In genomic region chr6:138234363-138234762, GRCh38 we compare ENCODE assay signal across 15 cellular contexts. TPM values are rescaled to one million over a fixed set of nuclear protein-coding genes. Genes with fewer than 3 reads are reported as not detected.
DNase-seq lines count a peak whose midpoint lies in the region; ATAC-seq, FAIRE-seq and TF ChIP-seq lines count a peak whose summit lies in the region.
"Had no signal": no experiment of that assay in that cellular context is flagged by ENCODE, and none has a peak within 500 bp of the region (broad histone marks: within the 10 kb centered on the region; RNA-seq: fewer than 3 reads in every experiment).

No MANE protein-coding gene starts in this region.

- H3K4me1 ChIP-seq in RWPE2 (ENCODE audit: insufficient read depth, poor library complexity, severe bottlenecking), result peaks cover 16% of the 10 kb centered on the region

- H3K9me3 ChIP-seq in RWPE2 (ENCODE audit: severe bottlenecking), result peaks cover 2% of the 10 kb centered on the region
- H3K9me3 ChIP-seq: A549 had no signal

- peak; percentile 52; the same call in 1 of the 3 replicates for ATAC-seq in RWPE2 (ENCODE audit: low read depth)
- ATAC-seq: A549 had no signal

- no peak for TF ChIP-seq CTCF in C4-2B (conservative IDR thresholded peaks at IDR 0.05)
- no peak for TF ChIP-seq CTCF in RWPE2 (IDR thresholded peaks at IDR 0.05; ENCODE audit: poor library complexity, severe bottlenecking)
- TF ChIP-seq CTCF in retinal pigment epithelial cell (conservative IDR thresholded peaks at IDR 0.05; ENCODE audit: low read depth, low read length), result no peak

- TF ChIP-seq POLR2A in GM12892 (IDR thresholded peaks at IDR 0.05; ENCODE audit: low read depth, low read length), result no peak

- H3K27me3 ChIP-seq in RWPE2 (ENCODE audit: insufficient read depth, poor library complexity, severe bottlenecking), result no peaks in the 10 kb centered on the region

- H3K36me3 ChIP-seq in RWPE2 (ENCODE audit: low read depth), result no peaks in the 10 kb centered on the region

- FAIRE-seq in GM12892 (lab: Jason Lieb, UNC), result no peak
- FAIRE-seq: A549, H54 had no signal

- no peak overlapping the region for H3K4me3 ChIP-seq in RWPE2 (ENCODE audit: severe bottlenecking)
- no peak overlapping the region for H3K4me3 ChIP-seq in retinal pigment epithelial cell (ENCODE audit: low read length)
- H3K4me3 ChIP-seq: A549 had no signal

- H3K27ac ChIP-seq in C4-2B (peak overlapping the region; percentile 99; the same call in 1 of the 2 replicates), RWPE2 (ENCODE audit: poor library complexity, severe bottlenecking) (no peak overlapping the region), epithelial cell of prostate (peak overlapping the region; percentile 65)
- H3K27ac ChIP-seq: A549 had no signal

- DNase-seq in RWPE2 (ENCODE audit: low spot score) (no peak), epithelial cell of prostate (ENCODE audit: low read depth, low spot score) (peak; percentile 95), retinal pigment epithelial cell (ENCODE audit: low read depth) (peak; percentile 26), GM12892 (ENCODE audit: insufficient read length) (no peak), NCI-H2227 treated with DMSO at 0.1 percent for 48 hours (lab: John Stamatoyannopoulos, UW) (no peak)
- no peak for DNase-seq in stimulated activated CD4-positive, alpha-beta T cell treated with anti-CD3 and anti-CD28 coated beads, Interleukin-12 subunit alpha, Interleukin-12 subunit beta, amount 100 ng/mL, for 4 hours
- DNase-seq: C1 segment of cervical spinal cord; COR-L47; GF-D8; NCI-H187; NCI-H446; NK-92 treated with Interleukin-12 subunit alpha and Interleukin-12 subunit beta, amount 100 ng/mL, for 24 hours had no signal

RNA-seq across cellular contexts. Expression of gene PBOV1, which starts 16.1 kb away (rescaled TPM):
- polyA plus RNA-seq in GM12892 (2012; ENCODE audit: missing spikeins), result not detected
- polyA plus RNA-seq: A549 had no signal

Comparison
In these comparisons a context has a peak if more than half of its experiments do, and no peak if none do; other contexts are left out.
1. DNase-seq: peak in epithelial cell of prostate (single experiment) and retinal pigment epithelial cell (single experiment); none in RWPE2 (single experiment), stimulated activated CD4-positive, alpha-beta T cell treated with anti-CD3 and anti-CD28 coated beads, Interleukin-12 subunit alpha, Interleukin-12 subunit beta, amount 100 ng/mL, for 4 hours (single experiment), GM12892 (single experiment) and NCI-H2227 treated with DMSO at 0.1 percent for 48 hours (single experiment).